ENCODE assay signal across 11 cellular contexts in genomic region chr21:41865002-41865777, GRCh38. TPM values are rescaled to one million over a fixed set of nuclear protein-coding genes. Genes with fewer than 3 reads are reported as not detected.
DNase-seq lines count a peak whose midpoint lies in the region; ATAC-seq, FAIRE-seq and TF ChIP-seq lines count a peak whose summit lies in the region.
"Had no signal": no experiment of that assay in that cellular context is flagged by ENCODE, and none has a peak within 500 bp of the region (broad histone marks: within the 10 kb centered on the region; RNA-seq: fewer than 3 reads in every experiment).

No MANE protein-coding gene starts in this region.

- H3K4me3 ChIP-seq in GM06990 (replicated peaks; ENCODE audit: low read depth, low read length) = peak overlapping the region; percentile 30
- H3K4me3 ChIP-seq: SJSA1 had no signal

- ATAC-seq in HG03045 (IDR thresholded peaks at IDR 0.05; ENCODE audit: unreplicated experiment) = peak; percentile 34
- ATAC-seq in HG03521 (IDR thresholded peaks at IDR 0.05; ENCODE audit: unreplicated experiment) = no peak
- ATAC-seq in left lobe of liver = no peak

- H3K4me3 Mint-ChIP-seq in activated naive CD8-positive, alpha-beta T cell = no peak overlapping the region

- H3K4me1 Mint-ChIP-seq in activated naive CD8-positive, alpha-beta T cell (ENCODE audit: low read depth) = peaks cover 26% of the 10 kb centered on the region

- H3K36me3 Mint-ChIP-seq in activated naive CD8-positive, alpha-beta T cell = no peaks in the 10 kb centered on the region

- DNase-seq in GM06990 (ENCODE audit: extremely low read depth, insufficient read length) (peak; percentile 84), GM19239 (ENCODE audit: insufficient read length, low spot score) (peak; percentile 43), GDM1 (lab: John Stamatoyannopoulos, UW) (no peak), left lobe of liver (ENCODE audit: low spot score) (no peak), D341Med (ENCODE audit: low spot score) (no peak)
- DNase-seq: brain microvascular endothelial cell, DMS 273 treated with DMSO at 0.1 percent for 48 hours had no signal

- H3K27ac Mint-ChIP-seq in activated naive CD8-positive, alpha-beta T cell = peak overlapping the region; percentile 64

- H3K36me3 ChIP-seq in GM06990 (ENCODE audit: control insufficient read depth, insufficient read depth, low read length) = no peaks in the 10 kb centered on the region
- H3K36me3 ChIP-seq: brain microvascular endothelial cell, SJSA1 had no signal

- peak; percentile 92 for FAIRE-seq in GM19239 (lab: Jason Lieb, UNC)

- no peaks in the 10 kb centered on the region for H3K27me3 ChIP-seq in GM06990 (replicated peaks; ENCODE audit: control insufficient read depth, insufficient read depth, low read length)
- H3K27me3 ChIP-seq: brain microvascular endothelial cell, SJSA1 had no signal

- TF ChIP-seq CTCF in GM06990 (IDR thresholded peaks at IDR 0.05; ENCODE audit: insufficient read depth, low read length, poor library complexity, severe bottlenecking) = no peak

- no peaks in the 10 kb centered on the region for H3K9me3 Mint-ChIP-seq in activated naive CD8-positive, alpha-beta T cell (ENCODE audit: low read depth)

- no peaks in the 10 kb centered on the region for H3K27me3 Mint-ChIP-seq in activated naive CD8-positive, alpha-beta T cell

RNA-seq across cellular contexts. Expression of gene PRDM15, which starts 14.0 kb away (rescaled TPM):
- total RNA-seq in left lobe of liver = 3.2 TPM

Comparison
In these comparisons a context has a peak if more than half of its experiments do, and no peak if none do; other contexts are left out.
1. DNase-seq: peak in GM06990 (single experiment) and GM19239 (single experiment); none in GDM1 (single experiment), left lobe of liver (single experiment) and D341Med (single experiment).